In genomic region chr5:153520137-153520536, GRCh38 we compare ENCODE assay signal across 21 cellular contexts. TPM values are rescaled to one million over a fixed set of nuclear protein-coding genes. Genes with fewer than 3 reads are reported as not detected.
"Had no signal": no experiment of that assay in that cellular context is flagged by ENCODE, and none has a peak within 500 bp of the region (broad histone marks: within the 10 kb centered on the region; RNA-seq: fewer than 3 reads in every experiment).

No MANE protein-coding gene starts in this region.

- ATAC-seq: left colon, mucosa of descending colon, right cardiac atrium had no signal

- H3K36me3 ChIP-seq: colonic mucosa, stomach, thoracic aorta had no signal

- H3K27ac Mint-ChIP-seq: nephron had no signal

- H3K27ac ChIP-seq: colonic mucosa, hepatocyte, stomach, thoracic aorta had no signal

- H3K4me3 ChIP-seq: colonic mucosa, hepatocyte, mucosa of descending colon, stomach, thoracic aorta had no signal

- DNase-seq: colonic mucosa; dermis blood vessel endothelial cell; erythroblast; foreskin melanocyte; head of caudate nucleus; left colon; mammary epithelial cell; mucosa of descending colon; right cardiac atrium; small intestine; stimulated activated CD4-positive, alpha-beta T cell treated with anti-CD3 and anti-CD28 coated beads, Interleukin-12 subunit alpha, Interleukin-12 subunit beta, amount 100 ng/mL, for 4 hours; stimulated activated naive CD4-positive, alpha-beta T cell; stomach; substantia nigra; trophoblast cell had no signal

- H3K27me3 ChIP-seq: colonic mucosa, hepatocyte, stomach had no signal

- H3K4me3 Mint-ChIP-seq: nephron had no signal

- H3K4me1 ChIP-seq: colonic mucosa had no signal

- H3K9me3 ChIP-seq: colonic mucosa, mucosa of descending colon, stomach, thoracic aorta had no signal

RNA-seq across cellular contexts. Expression of gene GRIA1, which starts 29.7 kb away (rescaled TPM):
- total RNA-seq: dermis blood vessel endothelial cell, endothelial cell of umbilical vein, kidney epithelial cell, pulmonary artery endothelial cell had no signal
